In the genomic region with DNA sequence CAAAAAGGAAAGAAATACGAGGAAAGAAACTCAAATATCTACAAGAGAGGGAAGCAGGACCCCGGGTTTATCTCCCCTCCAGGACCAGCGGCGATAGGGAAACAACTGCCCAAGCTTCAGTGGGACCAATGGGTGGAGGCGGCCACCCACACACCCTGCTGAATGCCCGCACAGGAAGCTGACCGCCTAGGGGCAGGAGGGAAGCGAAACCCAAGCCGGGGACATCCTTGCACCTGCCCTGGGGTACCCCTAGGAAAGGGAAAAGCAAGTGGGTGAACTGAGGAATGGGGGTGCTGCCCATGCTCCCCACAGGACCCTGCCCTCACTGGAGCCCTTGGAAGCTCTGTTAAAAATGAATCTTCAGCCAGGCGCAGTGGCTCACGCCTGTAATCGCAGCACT, we compare ENCODE assay signal across 15 cellular contexts. TPM values are rescaled to one million over a fixed set of nuclear protein-coding genes. Genes with fewer than 3 reads are reported as not detected.
DNase-seq lines count a peak whose midpoint lies in the region; ATAC-seq and TF ChIP-seq lines count a peak whose summit lies in the region.
"Had no signal": no experiment of that assay in that cellular context is flagged by ENCODE, and none has a peak within 500 bp of the region (broad histone marks: within the 10 kb centered on the region; RNA-seq: fewer than 3 reads in every experiment).

No MANE protein-coding gene starts in this region.

- no peak overlapping the region for H2AFZ ChIP-seq in mesenchymal stem cell (ENCODE audit: low read depth, low read length)

- no peak for TF ChIP-seq POLR2A in adrenal gland (IDR thresholded peaks at IDR 0.05)

- no peak overlapping the region for H3K4ac ChIP-seq in mesenchymal stem cell (ENCODE audit: low read depth in 1 of 2, low read length in 2 of 2)

- H3K4me3 Mint-ChIP-seq in activated T-cell treated with anti-CD3 and anti-CD28 coated beads, Interleukin-2, amount 50 U/mL, for 24 hours = no peak overlapping the region
- peak overlapping the region in 2 of 8 donors; percentile 46 to 54 for H3K4me3 Mint-ChIP-seq in CD4-positive, alpha-beta memory T cell
- no peak overlapping the region for H3K4me3 Mint-ChIP-seq in activated T-helper 1 cell treated with anti-CD3 and anti-CD28 coated beads, Interleukin-12 subunit alpha, Interleukin-12 subunit beta, Interleukin-2, Interleukin-4 antibody, amounts not matched to agents 30 ng/mL and 10 ng/mL and 1 ng/mL, durations not matched to agents 14 hours and 24 hours and 36 hours
- H3K4me3 Mint-ChIP-seq: GM23338 had no signal

- no peak overlapping the region for H2BK12ac ChIP-seq in mesenchymal stem cell (ENCODE audit: low read length in 2 of 2)

- no peak overlapping the region for H2BK15ac ChIP-seq in mesenchymal stem cell (ENCODE audit: low read depth, poor library complexity, severe bottlenecking)

- no peak overlapping the region for H4K8ac ChIP-seq in mesenchymal stem cell (ENCODE audit: low read length)

- H3K27ac Mint-ChIP-seq in activated T-cell treated with anti-CD3 and anti-CD28 coated beads, Interleukin-2, amount 50 U/mL, for 24 hours = peak overlapping the region; percentile 81
- H3K27ac Mint-ChIP-seq in CD4-positive, alpha-beta memory T cell = no peak overlapping the region
- H3K27ac Mint-ChIP-seq in activated T-helper 1 cell treated with anti-CD3 and anti-CD28 coated beads, Interleukin-12 subunit alpha, Interleukin-12 subunit beta, Interleukin-2, Interleukin-4 antibody, amounts not matched to agents 30 ng/mL and 10 ng/mL and 1 ng/mL, durations not matched to agents 14 hours and 24 hours and 36 hours = no peak overlapping the region
- H3K27ac Mint-ChIP-seq: GM23338 had no signal

- H3K4me1 ChIP-seq in adrenal gland (replicated peaks in 1 of 2) (peaks cover 14 to 19% of the 10 kb centered on the region in 2 donors), mesenchymal stem cell (ENCODE audit: control insufficient read depth, insufficient read depth, low read depth, low read length) (peaks cover 31% of the 10 kb centered on the region), upper lobe of right lung (peaks cover 20% of the 10 kb centered on the region)
- H3K4me1 ChIP-seq in CD4-positive, alpha-beta memory T cell (ENCODE audit: insufficient read depth, low read length) = peaks cover 25% of the 10 kb centered on the region

- no peaks in the 10 kb centered on the region for H3K79me1 ChIP-seq in mesenchymal stem cell (replicated peaks; ENCODE audit: low read length, poor library complexity, severe bottlenecking)

- H3K9me3 ChIP-seq in adrenal gland (replicated peaks in 1 of 3) (no peaks in the 10 kb centered on the region), mesenchymal stem cell (ENCODE audit: control insufficient read depth, low read length) (no peaks in the 10 kb centered on the region), upper lobe of right lung (no peaks in the 10 kb centered on the region)
- H3K9me3 ChIP-seq in CD4-positive, alpha-beta memory T cell (ENCODE audit: control insufficient read depth in 1 of 2, low read length in 2 of 2) = no peaks in the 10 kb centered on the region
- H3K9me3 ChIP-seq: prostate gland, SK-N-SH, tibial artery had no signal

- H3K4me2 ChIP-seq in mesenchymal stem cell (ENCODE audit: low read length, poor library complexity, severe bottlenecking) = no peak overlapping the region
- H3K4me2 ChIP-seq: GM23338, SK-N-SH had no signal

- no peak overlapping the region for H4K91ac ChIP-seq in mesenchymal stem cell (ENCODE audit: low read length)

- H3K14ac ChIP-seq in mesenchymal stem cell (ENCODE audit: low read length in 2 of 2) = no peak overlapping the region

- H2BK120ac ChIP-seq in mesenchymal stem cell (ENCODE audit: low read depth, low read length) = no peak overlapping the region

- TF ChIP-seq CTCF in adrenal gland (IDR thresholded peaks at IDR 0.05) (peak in 1 of 6 experiments; percentile 6), upper lobe of right lung (IDR thresholded peaks at IDR 0.05) (no peak)

- H3K18ac ChIP-seq in mesenchymal stem cell (ENCODE audit: low read depth in 1 of 2, low read length in 2 of 2) = no peak overlapping the region

- ATAC-seq in upper lobe of right lung = peak; percentile 30
- ATAC-seq in HG03442 (IDR thresholded peaks at IDR 0.05; ENCODE audit: unreplicated experiment) = no peak
- ATAC-seq: K562 had no signal

- CTCF ChIA-PET in CD4-positive, alpha-beta memory T cell (lab: Charles Lee; ENCODE audit: partially characterized antibody) = interaction anchor here (0.9 kb wide), 1 partner anchor 229 kb away, joined by 6 read pairs; no protein-coding TSS in a partner anchor

- H3K9ac ChIP-seq in mesenchymal stem cell (ENCODE audit: low read length) = peak overlapping the region; percentile 45
- H3K9ac ChIP-seq: SK-N-SH had no signal

- H3K4me3 ChIP-seq in adrenal gland (no peak overlapping the region), mesenchymal stem cell (ENCODE audit: insufficient read depth in 1 of 2, low read depth in 1 of 2, low read length in 2 of 2) (no peak overlapping the region), upper lobe of right lung (no peak overlapping the region)
- no peak overlapping the region for H3K4me3 ChIP-seq in CD4-positive, alpha-beta memory T cell (ENCODE audit: low read length in 2 of 2)
- H3K4me3 ChIP-seq: GM23338, K562, prostate gland had no signal

- H2BK5ac ChIP-seq in mesenchymal stem cell (ENCODE audit: low read depth, low read length, poor library complexity, severe bottlenecking) = no peak overlapping the region

- peaks cover 31% of the 10 kb centered on the region for H3K27me3 Mint-ChIP-seq in activated T-cell treated with anti-CD3 and anti-CD28 coated beads, Interleukin-2, amount 50 U/mL, for 24 hours
- peaks cover 0 to 9% of the 10 kb centered on the region in 2 donors for H3K27me3 Mint-ChIP-seq in CD4-positive, alpha-beta memory T cell
- peaks cover 9% of the 10 kb centered on the region for H3K27me3 Mint-ChIP-seq in activated T-helper 1 cell treated with anti-CD3 and anti-CD28 coated beads, Interleukin-12 subunit alpha, Interleukin-12 subunit beta, Interleukin-2, Interleukin-4 antibody, amounts not matched to agents 30 ng/mL and 10 ng/mL and 1 ng/mL, durations not matched to agents 14 hours and 24 hours and 36 hours (ENCODE audit: insufficient read depth)

- peaks cover 25% of the 10 kb centered on the region for H3K4me1 Mint-ChIP-seq in activated T-cell treated with anti-CD3 and anti-CD28 coated beads, Interleukin-2, amount 50 U/mL, for 24 hours (ENCODE audit: low read depth)
- peaks cover 18 to 29% (median 24%) of the 10 kb centered on the region in 4 donors for H3K4me1 Mint-ChIP-seq in CD4-positive, alpha-beta memory T cell
- peaks cover 27% of the 10 kb centered on the region for H3K4me1 Mint-ChIP-seq in activated T-helper 1 cell treated with anti-CD3 and anti-CD28 coated beads, Interleukin-12 subunit alpha, Interleukin-12 subunit beta, Interleukin-2, Interleukin-4 antibody, amounts not matched to agents 30 ng/mL and 10 ng/mL and 1 ng/mL, durations not matched to agents 14 hours and 24 hours and 36 hours (ENCODE audit: low read depth)

- H3K36me3 ChIP-seq in adrenal gland (replicated peaks in 1 of 2) (no peaks in the 10 kb centered on the region), mesenchymal stem cell (ENCODE audit: control insufficient read depth in 1 of 2, insufficient read depth in 2 of 2, low read depth in 1 of 2, low read length in 2 of 2) (peaks cover 3 to 4% of the 10 kb centered on the region in 2 experiments), upper lobe of right lung (no peaks in the 10 kb centered on the region)
- no peaks in the 10 kb centered on the region for H3K36me3 ChIP-seq in CD4-positive, alpha-beta memory T cell (ENCODE audit: insufficient read depth, low read length)
- H3K36me3 ChIP-seq: prostate gland had no signal

- H3K27me3 ChIP-seq in adrenal gland (no peaks in the 10 kb centered on the region), mesenchymal stem cell (ENCODE audit: control insufficient read depth in 1 of 2, insufficient read depth in 1 of 2, low read length in 2 of 2) (no peaks in the 10 kb centered on the region), upper lobe of right lung (no peaks in the 10 kb centered on the region)
- no peaks in the 10 kb centered on the region for H3K27me3 ChIP-seq in CD4-positive, alpha-beta memory T cell (ENCODE audit: insufficient read depth, low read length)

- no peak overlapping the region for H2AK5ac ChIP-seq in mesenchymal stem cell (ENCODE audit: low read length, severe bottlenecking)

- H3K27ac ChIP-seq in adrenal gland (peak overlapping the region in 3 of 5 donors; percentile 39 to 86 (median 86)), mesenchymal stem cell (ENCODE audit: low read length, poor library complexity, severe bottlenecking) (no peak overlapping the region), upper lobe of right lung (peak overlapping the region; percentile 55)
- H3K27ac ChIP-seq in CD4-positive, alpha-beta memory T cell (ENCODE audit: low read depth, low read length) = no peak overlapping the region
- H3K27ac ChIP-seq: prostate gland had no signal

- intact Hi-C loops in adrenal gland (cut with DNase I) = loop anchor here in 1 of 2 donors (5.0 kb wide), 2 partner anchors 229 to 269 kb away; no protein-coding TSS in a partner anchor
- intact Hi-C loops in upper lobe of right lung (cut with DNase I) = loop anchor here (10.0 kb wide), 1 partner anchor 231 kb away; no protein-coding TSS in a partner anchor
- intact Hi-C loops in CD4-positive, alpha-beta memory T cell (cut with micrococcal nuclease) = loop anchor here (5.0 kb wide), 2 partner anchors 44 to 569 kb away; no protein-coding TSS in a partner anchor
- intact Hi-C loops in activated T-helper 1 cell treated with anti-CD3 and anti-CD28 coated beads, Interleukin-12 subunit alpha, Interleukin-12 subunit beta, Interleukin-2, Interleukin-4 antibody, amounts not matched to agents 30 ng/mL and 10 ng/mL and 1 ng/mL, durations not matched to agents 14 hours and 24 hours and 36 hours (cut with micrococcal nuclease) = loop anchor here (5.0 kb wide), 1 partner anchor 714 kb away; no protein-coding TSS in a partner anchor

- no peaks in the 10 kb centered on the region for H3K9me3 Mint-ChIP-seq in activated T-cell treated with anti-CD3 and anti-CD28 coated beads, Interleukin-2, amount 50 U/mL, for 24 hours
- H3K9me3 Mint-ChIP-seq in CD4-positive, alpha-beta memory T cell = peaks cover 0 to 2% (median 0%) of the 10 kb centered on the region in 8 donors
- no peaks in the 10 kb centered on the region for H3K9me3 Mint-ChIP-seq in activated T-helper 1 cell treated with anti-CD3 and anti-CD28 coated beads, Interleukin-12 subunit alpha, Interleukin-12 subunit beta, Interleukin-2, Interleukin-4 antibody, amounts not matched to agents 30 ng/mL and 10 ng/mL and 1 ng/mL, durations not matched to agents 14 hours and 24 hours and 36 hours
- H3K9me3 Mint-ChIP-seq: GM23338 had no signal

- H3K23ac ChIP-seq in mesenchymal stem cell (ENCODE audit: low read length in 2 of 2) = no peak overlapping the region

- POLR2A ChIA-PET in CD4-positive, alpha-beta memory T cell (lab: Charles Lee; ENCODE audit: partially characterized antibody) = no interaction called here

- DNase-seq in activated T-cell treated with anti-CD3 and anti-CD28 coated beads, Interleukin-2, amount 50 U/mL, for 24 hours = no peak
- no peak for DNase-seq in activated T-cell treated with anti-CD3 and anti-CD28 coated beads, Interleukin-2, amount 50 U/mL, for 48 hours
- peak in 2 of 7 donors; percentile 54 to 63 for DNase-seq in adrenal gland
- DNase-seq in mesenchymal stem cell = no peak
- peak; percentile 84 for DNase-seq in upper lobe of right lung
- DNase-seq in CD4-positive, alpha-beta memory T cell = no peak
- no peak for DNase-seq in activated T-helper 1 cell treated with anti-CD3 and anti-CD28 coated beads, Interleukin-12 subunit alpha, Interleukin-12 subunit beta, Interleukin-2, Interleukin-4 antibody, amounts not matched to agents 30 ng/mL and 10 ng/mL and 1 ng/mL, durations not matched to agents 14 hours and 24 hours and 36 hours (ENCODE audit: low spot score)
- DNase-seq: 8988T, cerebellar nuclear complex, SK-N-SH had no signal

- WGBS in adrenal gland, 4 donors = 62 to 73% (median 66%) methylated on average over 11 to 12 of the region's 12 CpGs
- 85% methylated on average over 12 of the region's 12 CpGs for WGBS in mesenchymal stem cell

- no peaks in the 10 kb centered on the region for H3K36me3 Mint-ChIP-seq in activated T-cell treated with anti-CD3 and anti-CD28 coated beads, Interleukin-2, amount 50 U/mL, for 24 hours (ENCODE audit: low read depth)
- no peaks in the 10 kb centered on the region for H3K36me3 Mint-ChIP-seq in CD4-positive, alpha-beta memory T cell
- no peaks in the 10 kb centered on the region for H3K36me3 Mint-ChIP-seq in activated T-helper 1 cell treated with anti-CD3 and anti-CD28 coated beads, Interleukin-12 subunit alpha, Interleukin-12 subunit beta, Interleukin-2, Interleukin-4 antibody, amounts not matched to agents 30 ng/mL and 10 ng/mL and 1 ng/mL, durations not matched to agents 14 hours and 24 hours and 36 hours (ENCODE audit: low read depth)

RNA-seq across cellular contexts. Expression of a gene that starts 27.6 kb away (rescaled TPM):
- total RNA-seq in adrenal gland = 100 to 1,000 TPM in 2 of 8 donors, 10 to 100 TPM in 6; 30.8 to 578 (median 57.4) TPM
- polyA plus RNA-seq in adrenal gland = 10 to 100 TPM; 15.4 to 27.6 (median 27.3) TPM
- polyA plus RNA-seq in mesenchymal stem cell (2013, experiment 1 of 2) = 24.1 TPM
- 24.2 TPM for polyA plus RNA-seq in mesenchymal stem cell (2013, experiment 2 of 2)
- total RNA-seq in upper lobe of right lung = 54.0 TPM
- total RNA-seq in CD4-positive, alpha-beta memory T cell = 1 to 10 TPM; 7.7 to 8.3 TPM
- under 1 TPM in 1 of 2 donors, not detected in 1; 0.20 TPM for polyA plus RNA-seq in CD4-positive, alpha-beta memory T cell
- 1.6 and 2.0 TPM in 2 replicates for total RNA-seq in activated T-helper 1 cell treated with anti-CD3 and anti-CD28 coated beads, Interleukin-12 subunit alpha, Interleukin-12 subunit beta, Interleukin-2, Interleukin-4 antibody, amounts not matched to agents 30 ng/mL and 10 ng/mL and 1 ng/mL, durations not matched to agents 14 hours and 24 hours and 36 hours
- total RNA-seq: K562 had no signal
- polyA plus RNA-seq: K562 had no signal

RNA-seq across cellular contexts. Expression of a gene that starts 46.6 kb away (rescaled TPM):
- total RNA-seq in adrenal gland (10 to 100 TPM in 7 of 8 donors, 1 to 10 TPM in 1; 9.0 to 20.1 (median 16.4) TPM), upper lobe of right lung (22.1 TPM)
- polyA plus RNA-seq in adrenal gland = 1 to 10 TPM; 3.9 to 9.6 (median 7.0) TPM
- polyA plus RNA-seq in mesenchymal stem cell (2013, experiment 1 of 2) = 6.9 TPM
- polyA plus RNA-seq in mesenchymal stem cell (2013, experiment 2 of 2) = 7.5 TPM
- total RNA-seq in CD4-positive, alpha-beta memory T cell = 10 to 100 TPM; 48.5 to 58.1 TPM
- 10 to 100 TPM; 22.0 to 26.9 TPM for polyA plus RNA-seq in CD4-positive, alpha-beta memory T cell
- 297 and 307 TPM in 2 replicates for total RNA-seq in activated T-helper 1 cell treated with anti-CD3 and anti-CD28 coated beads, Interleukin-12 subunit alpha, Interleukin-12 subunit beta, Interleukin-2, Interleukin-4 antibody, amounts not matched to agents 30 ng/mL and 10 ng/mL and 1 ng/mL, durations not matched to agents 14 hours and 24 hours and 36 hours

RNA-seq across cellular contexts. Expression of a gene that starts 53.6 kb away (rescaled TPM):
- total RNA-seq in adrenal gland (100 to 1,000 TPM in 5 of 8 donors, 10 to 100 TPM in 3; 82.8 to 188 (median 109) TPM), upper lobe of right lung (101 TPM)
- polyA plus RNA-seq in adrenal gland = 100 to 1,000 TPM in 2 of 3 donors, 10 to 100 TPM in 1; 96.5 to 121 (median 111) TPM
- 48.3 TPM for polyA plus RNA-seq in mesenchymal stem cell (2013, experiment 1 of 2)
- 46.7 TPM for polyA plus RNA-seq in mesenchymal stem cell (2013, experiment 2 of 2)
- total RNA-seq in CD4-positive, alpha-beta memory T cell = 10 to 100 TPM; 76.1 to 82.2 TPM
- polyA plus RNA-seq in CD4-positive, alpha-beta memory T cell = 10 to 100 TPM; 55.7 to 56.0 TPM
- total RNA-seq in activated T-helper 1 cell treated with anti-CD3 and anti-CD28 coated beads, Interleukin-12 subunit alpha, Interleukin-12 subunit beta, Interleukin-2, Interleukin-4 antibody, amounts not matched to agents 30 ng/mL and 10 ng/mL and 1 ng/mL, durations not matched to agents 14 hours and 24 hours and 36 hours = 16.8 and 19.0 TPM in 2 replicates

Comparison
In these comparisons a context has a peak if more than half of its experiments do, and no peak if none do; other contexts are left out.
1. H3K27ac ChIP-seq: peak in adrenal gland (3 of 5) and upper lobe of right lung (single experiment); none in mesenchymal stem cell (single experiment) and CD4-positive, alpha-beta memory T cell (single experiment).